23 cellular contexts compared by ENCODE assay signal in the genomic region with DNA sequence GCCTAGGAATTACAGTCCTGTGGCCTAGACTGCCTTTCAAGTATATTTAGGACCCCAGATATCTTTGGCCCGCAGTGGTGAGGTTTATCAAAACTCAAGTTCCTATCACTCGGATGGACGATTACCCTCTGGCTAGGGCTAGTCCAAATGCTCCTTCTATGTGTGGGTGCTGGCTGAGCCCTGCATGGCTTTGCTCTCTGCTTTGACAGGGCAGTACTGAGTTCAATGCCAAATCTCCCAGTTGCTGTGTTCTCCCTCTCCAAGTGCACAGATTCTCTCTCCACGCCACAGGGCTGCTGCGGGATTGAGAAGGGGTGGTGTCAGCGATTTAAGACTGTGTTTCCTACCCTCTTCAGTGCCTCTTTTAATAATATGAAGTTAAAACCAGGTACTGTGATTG.
A peak's percentile ranks its signal among the peaks of the same experiment; 100 is the strongest.
DNase-seq lines count a peak whose midpoint lies in the region; ATAC-seq and TF ChIP-seq lines count a peak whose summit lies in the region.
"Had no signal": no experiment of that assay in that cellular context is flagged by ENCODE, and none has a peak within 500 bp of the region (broad histone marks: within the 10 kb centered on the region; RNA-seq: fewer than 3 reads in every experiment).

No MANE protein-coding gene starts in this region.

- DNase-seq in Right ventricle myocardium superior (no peak), cardiac septum (ENCODE audit: low spot score) (no peak), heart right ventricle (peak in 1 of 2 donors; percentile 10), left ventricle myocardium superior (no peak), spleen (peak; percentile 29), epidermal melanocyte (ENCODE audit: insufficient read length, low spot score) (no peak)
- DNase-seq: 8988T; ACHN; BE2C; C1 segment of cervical spinal cord; CD4-positive, CD25-positive, alpha-beta regulatory T cell; CD8-positive, alpha-beta memory T cell; COR-L47; DMS 273 treated with DMSO at 0.1 percent for 48 hours; DMS153; DMS53; DMS79; DND-41; EL; GDM1 had no signal

- no peak for TF ChIP-seq CTCF in heart right ventricle (IDR thresholded peaks at IDR 0.05)
- no peak for TF ChIP-seq CTCF in spleen (IDR thresholded peaks at IDR 0.05 in 8 of 11, conservative IDR thresholded peaks at IDR 0.05 in 3 of 11)

- ATAC-seq in Right ventricle myocardium superior (ENCODE audit: poor library complexity) (peak; percentile 57), heart right ventricle (peak in 7 of 8 donors; percentile 38 to 91 (median 83)), left ventricle myocardium superior (peak; percentile 85), GM18858 (IDR thresholded peaks at IDR 0.05; ENCODE audit: unreplicated experiment) (no peak)
- ATAC-seq: GM12878 had no signal

- no peaks in the 10 kb centered on the region for H3K36me3 ChIP-seq in heart right ventricle
- peaks cover 0 to 13% (median 0%) of the 10 kb centered on the region in 6 donors for H3K36me3 ChIP-seq in spleen
- H3K36me3 ChIP-seq: BE2C had no signal

- H3K4me3 ChIP-seq in heart right ventricle (no peak overlapping the region), spleen (no peak overlapping the region)
- H3K4me3 ChIP-seq: BLaER1, GM12878 had no signal

- intact Hi-C loops in Right ventricle myocardium superior (cut with DNase I) (no loop called here), cardiac septum (cut with DNase I) (no loop called here), heart right ventricle (cut with DNase I) (loop anchor here in 1 of 10 donors (5.0 kb wide), 1 partner anchor 55 kb away; no protein-coding TSS in a partner anchor), left ventricle myocardium superior (cut with micrococcal nuclease) (no loop called here), spleen (cut with DNase I; ENCODE audit: low total_unique reads) (no loop called here)

- no peak overlapping the region for H3K27ac ChIP-seq in heart right ventricle
- H3K27ac ChIP-seq in spleen: no peak overlapping the region
- H3K27ac ChIP-seq: BLaER1 had no signal

- H3K4me1 ChIP-seq in heart right ventricle (peaks cover 0 to 8% (median 0%) of the 10 kb centered on the region in 9 donors), spleen (no peaks in the 10 kb centered on the region)
- H3K4me1 ChIP-seq: BE2C, BLaER1 had no signal

- peaks cover 0 to 8% (median 0%) of the 10 kb centered on the region in 11 donors for H3K9me3 ChIP-seq in heart right ventricle
- peaks cover 0 to 13% (median 1%) of the 10 kb centered on the region in 8 donors for H3K9me3 ChIP-seq in spleen
- H3K9me3 ChIP-seq: BE2C had no signal

- no peaks in the 10 kb centered on the region for H3K27me3 ChIP-seq in heart right ventricle
- H3K27me3 ChIP-seq in spleen (replicated peaks in 1 of 7): no peaks in the 10 kb centered on the region
- H3K27me3 ChIP-seq: BE2C, BLaER1 had no signal

- 54 to 72% methylated on average over 6 of the region's 6 CpGs for WGBS in heart right ventricle, 2 donors
- WGBS in spleen, 5 donors: 94 to 100% (median 97%) methylated on average over 6 of the region's 6 CpGs

- TF ChIP-seq POLR2A in spleen (IDR thresholded peaks at IDR 0.05): no peak
